Comparison of ENCODE assay signal across 21 cellular contexts in the genomic region with DNA sequence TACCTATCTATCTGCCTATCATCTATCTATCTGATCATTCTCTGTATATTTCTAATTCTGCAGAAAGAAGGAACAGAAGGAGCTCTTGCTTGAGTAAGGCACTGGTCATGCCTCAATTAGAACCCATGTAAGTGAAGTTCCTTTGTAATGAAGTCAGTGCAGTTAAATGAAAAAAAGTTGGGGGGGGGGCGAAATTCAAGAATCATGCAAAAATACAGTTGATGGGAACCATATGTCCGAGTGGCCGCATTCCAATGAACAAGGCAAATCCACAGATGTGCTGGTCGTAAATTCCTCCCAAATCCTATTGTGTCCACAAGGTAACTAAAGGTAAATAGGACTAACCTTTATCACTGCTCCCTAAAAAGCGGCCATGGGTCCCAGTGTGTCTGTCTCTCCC. TPM values are rescaled to one million over a fixed set of nuclear protein-coding genes. Genes with fewer than 3 reads are reported as not detected.
A peak's percentile ranks its signal among the peaks of the same experiment; 100 is the strongest.
DNase-seq lines count a peak whose midpoint lies in the region; TF ChIP-seq lines count a peak whose summit lies in the region.
"Had no signal": no experiment of that assay in that cellular context is flagged by ENCODE, and none has a peak within 500 bp of the region (broad histone marks: within the 10 kb centered on the region; RNA-seq: fewer than 3 reads in every experiment).

No MANE protein-coding gene starts in this region.

- H3K79me2 ChIP-seq in GM23248 (ENCODE audit: insufficient read depth): no peaks in the 10 kb centered on the region

- H3K9me2 ChIP-seq in GM23248 (ENCODE audit: insufficient read depth): no peaks in the 10 kb centered on the region

- H3K27me3 ChIP-seq in GM23248 (replicated peaks; ENCODE audit: insufficient read depth): no peaks in the 10 kb centered on the region; the same call in none of the 2 replicates

- WGBS in GM23248 (ENCODE audit: low coverage in 1 of 2, low lambda C conversion rate in 2 of 2, missing lambda C conversion rate in 2 of 2), 2 experiments: 2 to 3% methylated on average over 4 to 5 of the region's 5 CpGs

- TF ChIP-seq CTCF in AG10803 (conservative IDR thresholded peaks at IDR 0.05; ENCODE audit: low read length) (no peak), cardiac fibroblast (IDR thresholded peaks at IDR 0.05; ENCODE audit: low read depth, low read length) (no peak), foreskin fibroblast (IDR thresholded peaks at IDR 0.05; ENCODE audit: low read depth, low read length) (no peak)

- H3F3A ChIP-seq in GM23248 (ENCODE audit: insufficient read depth): peaks cover 20% of the 10 kb centered on the region

- H4K20me1 ChIP-seq in GM23248 (ENCODE audit: insufficient read depth): no peaks in the 10 kb centered on the region

- H3K4me2 ChIP-seq in GM23248 (ENCODE audit: unreplicated experiment): no peak overlapping the region

- no peak overlapping the region for H2AFZ ChIP-seq in GM23248

- H3K4me3 ChIP-seq in AG10803 (ENCODE audit: low read length): no peak overlapping the region
- no peak overlapping the region for H3K4me3 ChIP-seq in GM23248
- no peak overlapping the region for H3K4me3 ChIP-seq in cardiac fibroblast (replicated peaks in 1 of 2; ENCODE audit: low read depth in 2 of 2, low read length in 2 of 2)
- H3K4me3 ChIP-seq in foreskin fibroblast (ENCODE audit: low read depth in 1 of 2, low read length in 2 of 2): no peak overlapping the region
- H3K4me3 ChIP-seq: GM12878 had no signal

- peaks cover 20% of the 10 kb centered on the region for H3K4me1 ChIP-seq in GM23248 (ENCODE audit: insufficient read depth)

- in situ Hi-C loops in GM23248 (cut with MboI): no loop called here

- no peaks in the 10 kb centered on the region for H3K36me3 ChIP-seq in GM23248 (ENCODE audit: low read depth)

- H3K9me3 ChIP-seq in GM23248 (ENCODE audit: low read depth): no peaks in the 10 kb centered on the region

- H3K27ac ChIP-seq in GM23248: no peak overlapping the region
- H3K27ac ChIP-seq: C4-2B had no signal

- peak; percentile 69 for DNase-seq in AG10803 (ENCODE audit: low read depth)
- peak; percentile 49 for DNase-seq in GM23248
- DNase-seq in cardiac fibroblast (ENCODE audit: low read depth in 2 of 2): peak; percentile 5 to 6
- DNase-seq in foreskin fibroblast: peak; percentile 60 to 82
- no peak for DNase-seq in amniotic stem cell (lab: John Stamatoyannopoulos, UW)
- DNase-seq in mucosa of gallbladder (ENCODE audit: low spot score): no peak
- DNase-seq in SW 1271 (lab: John Stamatoyannopoulos, UW): no peak
- no peak for DNase-seq in HK-2 (ENCODE audit: unreplicated experiment)
- DNase-seq: AML-193, GDM1, HFFc6, IMR-90, Karpas-422, NCI-H1048, NCI-H1436, NCI-H1930, NCI-H345, RPMI8226, SHP77 treated with DMSO at 0.1 percent for 48 hours had no signal

- H3K9ac ChIP-seq in GM23248: no peak overlapping the region

RNA-seq across cellular contexts. Expression of gene EPHB3, which starts 56.5 kb away (rescaled TPM):
- total RNA-seq in GM23248 (2014; rRNA removed; shearing (Covaris generic)): 3.0 and 16.9 TPM in 2 replicates
- 1.6 and 1.7 TPM in 2 replicates for polyA plus RNA-seq in GM23248 (2016; fragmentation: Nextera tagmentation; extraction: Ambion mirVana)
- 10.2 TPM for total RNA-seq in mucosa of gallbladder
- total RNA-seq: GM12878 had no signal

Comparison
In these comparisons a context has a peak if more than half of its experiments do, and no peak if none do; other contexts are left out.
1. DNase-seq: peak in AG10803 (single experiment), GM23248 (single experiment), cardiac fibroblast (2 of 2) and foreskin fibroblast (2 of 2); none in amniotic stem cell (single experiment), mucosa of gallbladder (single experiment), SW 1271 (0 of 2) and HK-2 (single experiment).